Comparison of ENCODE assay signal across 8 cellular contexts in the genomic region with DNA sequence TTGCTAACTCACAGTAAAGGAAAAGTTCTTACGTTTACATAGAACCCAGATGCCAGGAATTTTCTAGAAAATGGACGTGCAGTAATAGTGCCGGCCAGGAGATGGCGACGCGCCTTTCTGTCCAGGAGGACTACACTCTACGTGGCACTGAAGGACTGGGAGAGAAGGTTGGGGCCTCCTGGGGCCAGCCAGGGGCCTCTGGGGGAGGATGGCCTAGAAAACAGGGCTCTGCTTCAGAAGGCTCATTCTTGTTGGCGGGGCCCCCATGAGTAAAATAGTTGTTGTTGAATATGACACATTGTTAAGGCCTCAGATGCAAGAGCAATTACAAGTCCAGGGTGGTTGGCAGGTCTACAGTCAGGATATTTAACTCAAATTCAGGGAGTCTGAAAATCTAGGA.
DNase-seq lines count a peak whose midpoint lies in the region; ATAC-seq and TF ChIP-seq lines count a peak whose summit lies in the region.

No MANE protein-coding gene starts in this region.

- TF ChIP-seq CTCF in AG10803 (conservative IDR thresholded peaks at IDR 0.05; ENCODE audit: low read length), result peak; percentile 89
- peak; percentile 86 for TF ChIP-seq CTCF in colonic mucosa (IDR thresholded peaks at IDR 0.05)

- H3K9ac ChIP-seq in colonic mucosa (ENCODE audit: low read depth in 2 of 2, low read length in 2 of 2), result no peak overlapping the region

- peak; percentile 75 for DNase-seq in AG10803 (ENCODE audit: low read depth)
- DNase-seq in GM19240 (ENCODE audit: insufficient read length, low spot score), result peak; percentile 43
- DNase-seq in MV-4-11 (lab: John Stamatoyannopoulos, UW), result peak; percentile 36
- peak; percentile 78 for DNase-seq in activated CD4-positive, alpha-beta T cell treated with anti-CD3 and anti-CD28 coated beads for 36 hours
- DNase-seq in colonic mucosa, result peak; percentile 77
- DNase-seq in lung microvascular endothelial cell (ENCODE audit: low read depth in 2 of 2), result peak; percentile 60 to 71

- no peaks in the 10 kb centered on the region for H3K9me3 Mint-ChIP-seq in activated CD4-positive, alpha-beta T cell treated with anti-CD3 and anti-CD28 coated beads for 36 hours (ENCODE audit: low read depth)
- H3K9me3 Mint-ChIP-seq in stimulated activated memory B cell treated with anti-CD40 and anti-IgM and Interleukin-4, amounts not matched to agents 10 μg/mL and 1 μg/mL and 100 μg/mL, for 72 hours, result no peaks in the 10 kb centered on the region

- CTCF ChIA-PET in activated CD4-positive, alpha-beta T cell treated with anti-CD3 and anti-CD28 coated beads for 36 hours (lab: Charles Lee), result interaction anchor here (0.7 to 1.0 kb wide), 5 partner anchors 20 to 738 kb away, joined by 3 to 4 read pairs (median 3); no protein-coding TSS in a partner anchor

- ATAC-seq in activated CD4-positive, alpha-beta T cell treated with anti-CD3 and anti-CD28 coated beads for 36 hours, result peak; percentile 96
- ATAC-seq in stimulated activated memory B cell treated with anti-CD40 and anti-IgM and Interleukin-4, amounts not matched to agents 10 μg/mL and 1 μg/mL and 100 μg/mL, for 72 hours, result peak; percentile 72
- ATAC-seq in HG03039 (IDR thresholded peaks at IDR 0.05; ENCODE audit: unreplicated experiment), result no peak

- peaks cover 32% of the 10 kb centered on the region for H3K4me1 Mint-ChIP-seq in activated CD4-positive, alpha-beta T cell treated with anti-CD3 and anti-CD28 coated beads for 36 hours
- H3K4me1 Mint-ChIP-seq in stimulated activated memory B cell treated with anti-CD40 and anti-IgM and Interleukin-4, amounts not matched to agents 10 μg/mL and 1 μg/mL and 100 μg/mL, for 72 hours, result peaks cover 52% of the 10 kb centered on the region

- no peaks in the 10 kb centered on the region for H3K27me3 ChIP-seq in colonic mucosa

- H3K27ac Mint-ChIP-seq in activated CD4-positive, alpha-beta T cell treated with anti-CD3 and anti-CD28 coated beads for 36 hours, result peak overlapping the region; percentile 51
- H3K27ac Mint-ChIP-seq in stimulated activated memory B cell treated with anti-CD40 and anti-IgM and Interleukin-4, amounts not matched to agents 10 μg/mL and 1 μg/mL and 100 μg/mL, for 72 hours, result peak overlapping the region; percentile 77

- H3K27ac ChIP-seq in colonic mucosa, result no peak overlapping the region

- no peaks in the 10 kb centered on the region for H3K4me1 ChIP-seq in colonic mucosa

- H3K36me3 ChIP-seq in colonic mucosa, result no peaks in the 10 kb centered on the region

- H3K4me3 ChIP-seq in AG10803 (ENCODE audit: low read length) (no peak overlapping the region), colonic mucosa (no peak overlapping the region)

- H3K9me3 ChIP-seq in colonic mucosa, result no peaks in the 10 kb centered on the region

- H3K36me3 Mint-ChIP-seq in activated CD4-positive, alpha-beta T cell treated with anti-CD3 and anti-CD28 coated beads for 36 hours (ENCODE audit: low read depth), result no peaks in the 10 kb centered on the region
- peaks cover under 1% of the 10 kb centered on the region for H3K36me3 Mint-ChIP-seq in stimulated activated memory B cell treated with anti-CD40 and anti-IgM and Interleukin-4, amounts not matched to agents 10 μg/mL and 1 μg/mL and 100 μg/mL, for 72 hours

- H3K27me3 Mint-ChIP-seq in activated CD4-positive, alpha-beta T cell treated with anti-CD3 and anti-CD28 coated beads for 36 hours, result no peaks in the 10 kb centered on the region
- no peaks in the 10 kb centered on the region for H3K27me3 Mint-ChIP-seq in stimulated activated memory B cell treated with anti-CD40 and anti-IgM and Interleukin-4, amounts not matched to agents 10 μg/mL and 1 μg/mL and 100 μg/mL, for 72 hours

- POLR2A ChIA-PET in activated CD4-positive, alpha-beta T cell treated with anti-CD3 and anti-CD28 coated beads for 36 hours (lab: Charles Lee), result no interaction called here

- H3K4me3 Mint-ChIP-seq in activated CD4-positive, alpha-beta T cell treated with anti-CD3 and anti-CD28 coated beads for 36 hours, result no peak overlapping the region
- H3K4me3 Mint-ChIP-seq in stimulated activated memory B cell treated with anti-CD40 and anti-IgM and Interleukin-4, amounts not matched to agents 10 μg/mL and 1 μg/mL and 100 μg/mL, for 72 hours, result no peak overlapping the region

- intact Hi-C loops in activated CD4-positive, alpha-beta T cell treated with anti-CD3 and anti-CD28 coated beads for 36 hours (cut with DNase I, micrococcal nuclease), result loop anchor here (1.0 to 5.0 kb wide), 5 partner anchors 16 to 602 kb away; a partner anchor contains a TSS
- intact Hi-C loops in colonic mucosa (cut with DNase I), result loop anchor here (5.0 kb wide), 2 partner anchors 190 to 600 kb away; a partner anchor contains a TSS
